Comparison of ENCODE assay signal across 7 cellular contexts in the genomic region with DNA sequence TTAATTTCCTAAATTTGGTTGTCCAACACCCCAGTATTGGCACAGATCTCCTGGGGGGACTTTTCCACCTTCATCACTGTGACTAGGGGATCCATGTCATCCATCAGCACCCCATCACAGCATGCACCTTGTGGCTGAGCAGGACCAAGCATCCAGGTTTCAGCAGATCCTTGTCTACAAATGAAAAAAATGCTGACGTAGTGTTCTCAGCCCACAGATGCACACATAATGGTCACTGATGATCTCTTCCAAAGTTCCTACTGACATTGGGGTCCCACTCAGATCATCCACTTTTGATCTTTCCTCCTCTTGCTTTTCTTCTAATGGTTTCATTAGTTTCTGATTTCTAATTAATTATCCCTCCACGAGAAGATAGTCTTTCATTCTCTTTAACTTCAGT.
"Had no signal": no experiment of that assay in that cellular context is flagged by ENCODE, and none has a peak within 500 bp of the region (broad histone marks: within the 10 kb centered on the region; RNA-seq: fewer than 3 reads in every experiment).

No MANE protein-coding gene starts in this region.

- DNase-seq: Karpas-422, KBM-7, KG1 had no signal

- H3K9ac ChIP-seq: KMS-11 had no signal

- H3K27ac Mint-ChIP-seq: IgD-negative memory B cell had no signal

- H3K4me3 Mint-ChIP-seq: IgD-negative memory B cell had no signal

- H3K4me2 ChIP-seq: KMS-11 had no signal

- H3K27me3 Mint-ChIP-seq: IgD-negative memory B cell had no signal

- H3K4me1 Mint-ChIP-seq: IgD-negative memory B cell had no signal

- H3K27ac ChIP-seq: HL-60, KMS-11 had no signal

- FAIRE-seq: HTR-8/SVneo had no signal
